11 cellular contexts compared by ENCODE assay signal in the genomic region with DNA sequence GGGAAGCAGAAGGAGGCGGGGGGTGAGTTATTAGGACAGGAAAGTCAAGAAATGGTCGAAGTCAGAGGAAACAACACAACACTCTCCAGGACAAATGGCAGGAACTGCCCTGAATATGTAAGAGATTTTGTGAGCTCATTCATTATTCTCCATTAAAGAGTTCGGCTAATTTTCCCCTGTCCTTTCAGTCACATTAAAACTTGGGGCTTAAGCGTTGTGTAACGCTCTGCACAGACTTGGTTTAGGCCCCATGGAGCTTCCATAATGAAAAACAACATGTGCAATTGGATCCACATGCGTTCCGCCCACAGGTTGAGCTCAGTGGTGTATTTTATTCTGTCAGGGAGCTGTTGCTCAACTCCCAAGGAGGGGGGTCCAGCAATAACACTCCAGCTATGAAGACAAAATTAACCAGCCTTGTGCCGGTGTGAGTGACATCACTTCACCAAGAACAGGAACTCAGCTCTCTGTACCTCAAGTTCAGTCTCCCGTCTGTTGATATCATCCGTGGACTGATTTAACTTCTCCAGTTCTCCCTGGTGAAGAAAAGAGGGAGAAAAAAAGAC. TPM values are rescaled to one million over a fixed set of nuclear protein-coding genes. Genes with fewer than 3 reads are reported as not detected.
DNase-seq lines count a peak whose midpoint lies in the region; ATAC-seq and TF ChIP-seq lines count a peak whose summit lies in the region.
"Had no signal": no experiment of that assay in that cellular context is flagged by ENCODE, and none has a peak within 500 bp of the region (broad histone marks: within the 10 kb centered on the region; RNA-seq: fewer than 3 reads in every experiment).

No MANE protein-coding gene starts in this region.

- H3K27ac Mint-ChIP-seq in activated naive CD8-positive, alpha-beta T cell treated with anti-CD3 and anti-CD28 coated beads, Interleukin-2, amount 50 U/mL, for 24 hours = no peak overlapping the region
- no peak overlapping the region for H3K27ac Mint-ChIP-seq in activated naive CD8-positive, alpha-beta T cell treated with anti-CD3 and anti-CD28 coated beads for 36 hours

- TF ChIP-seq CTCF in astrocyte of the spinal cord (IDR thresholded peaks at IDR 0.05; ENCODE audit: low read depth, low read length) (no peak), foreskin keratinocyte (conservative IDR thresholded peaks at IDR 0.05) (no peak)

- H3K36me3 Mint-ChIP-seq in activated naive CD8-positive, alpha-beta T cell treated with anti-CD3 and anti-CD28 coated beads, Interleukin-2, amount 50 U/mL, for 24 hours (ENCODE audit: low read depth) = peaks cover 3% of the 10 kb centered on the region
- no peaks in the 10 kb centered on the region for H3K36me3 Mint-ChIP-seq in activated naive CD8-positive, alpha-beta T cell treated with anti-CD3 and anti-CD28 coated beads for 36 hours

- no peak overlapping the region for H3K23ac ChIP-seq in mesenchymal stem cell (ENCODE audit: low read length in 2 of 2)

- no peak overlapping the region for H2BK12ac ChIP-seq in mesenchymal stem cell (ENCODE audit: low read length in 2 of 2)

- no peak for DNase-seq in activated naive CD8-positive, alpha-beta T cell treated with anti-CD3 and anti-CD28 coated beads, Interleukin-2, amount 50 U/mL, for 24 hours
- no peak for DNase-seq in activated naive CD8-positive, alpha-beta T cell treated with anti-CD3 and anti-CD28 coated beads for 36 hours
- DNase-seq in astrocyte of the spinal cord (ENCODE audit: low read depth, low spot score) (peak; percentile 75), mesenchymal stem cell (no peak), foreskin keratinocyte (no peak)
- DNase-seq in activated CD8-positive, alpha-beta memory T cell treated with anti-CD3 and anti-CD28 coated beads for 24 hours = no peak
- DNase-seq: activated effector memory CD4-positive, alpha-beta T cell treated with anti-CD3 and anti-CD28 coated beads, Interleukin-2, amount 50 U/mL, for 16 hours; COR-L47; spleen had no signal

- no peak for ATAC-seq in activated naive CD8-positive, alpha-beta T cell treated with anti-CD3 and anti-CD28 coated beads, Interleukin-2, amount 50 U/mL, for 24 hours
- ATAC-seq in GM18870 (IDR thresholded peaks at IDR 0.05; ENCODE audit: unreplicated experiment) (no peak), foreskin keratinocyte (no peak), GM18909 (IDR thresholded peaks at IDR 0.05; ENCODE audit: poor library complexity, unreplicated experiment) (no peak)

- H3K9me3 Mint-ChIP-seq in activated naive CD8-positive, alpha-beta T cell treated with anti-CD3 and anti-CD28 coated beads, Interleukin-2, amount 50 U/mL, for 24 hours = no peaks in the 10 kb centered on the region
- no peaks in the 10 kb centered on the region for H3K9me3 Mint-ChIP-seq in activated naive CD8-positive, alpha-beta T cell treated with anti-CD3 and anti-CD28 coated beads for 36 hours

- no peak overlapping the region for H3K14ac ChIP-seq in mesenchymal stem cell (ENCODE audit: low read length in 2 of 2)

- H2BK120ac ChIP-seq in mesenchymal stem cell (ENCODE audit: low read depth, low read length) = no peak overlapping the region

- H3K4me1 Mint-ChIP-seq in activated naive CD8-positive, alpha-beta T cell treated with anti-CD3 and anti-CD28 coated beads, Interleukin-2, amount 50 U/mL, for 24 hours = peaks cover 52% of the 10 kb centered on the region
- H3K4me1 Mint-ChIP-seq in activated naive CD8-positive, alpha-beta T cell treated with anti-CD3 and anti-CD28 coated beads for 36 hours = peaks cover 32% of the 10 kb centered on the region

- no peak overlapping the region for H2AK5ac ChIP-seq in mesenchymal stem cell (ENCODE audit: low read length, severe bottlenecking)

- H3K27me3 Mint-ChIP-seq in activated naive CD8-positive, alpha-beta T cell treated with anti-CD3 and anti-CD28 coated beads, Interleukin-2, amount 50 U/mL, for 24 hours = peaks cover 3% of the 10 kb centered on the region
- H3K27me3 Mint-ChIP-seq in activated naive CD8-positive, alpha-beta T cell treated with anti-CD3 and anti-CD28 coated beads for 36 hours = peaks cover 9% of the 10 kb centered on the region

- no peak overlapping the region for H3K4me2 ChIP-seq in mesenchymal stem cell (ENCODE audit: low read length, poor library complexity, severe bottlenecking)

- H2AFZ ChIP-seq in mesenchymal stem cell (ENCODE audit: low read depth, low read length) = no peak overlapping the region

- no peak overlapping the region for H4K8ac ChIP-seq in mesenchymal stem cell (ENCODE audit: low read length)

- H2BK5ac ChIP-seq in mesenchymal stem cell (ENCODE audit: low read depth, low read length, poor library complexity, severe bottlenecking) = no peak overlapping the region

- H3K36me3 ChIP-seq in mesenchymal stem cell (ENCODE audit: control insufficient read depth in 1 of 2, insufficient read depth in 2 of 2, low read depth in 1 of 2, low read length in 2 of 2) = peaks cover 0 to 36% of the 10 kb centered on the region in 2 experiments

- no peak overlapping the region for H3K4ac ChIP-seq in mesenchymal stem cell (ENCODE audit: low read depth in 1 of 2, low read length in 2 of 2)

- H3K9ac ChIP-seq in mesenchymal stem cell (ENCODE audit: low read length) = peak overlapping the region; percentile 97

- H3K4me1 ChIP-seq in mesenchymal stem cell (ENCODE audit: control insufficient read depth, insufficient read depth, low read depth, low read length) (peaks cover 15% of the 10 kb centered on the region), foreskin keratinocyte (peaks cover 6% of the 10 kb centered on the region)

- H3K4me3 ChIP-seq in astrocyte of the spinal cord (ENCODE audit: low read depth, low read length) = no peak overlapping the region
- peak overlapping the region in 1 of 2 experiments; percentile 96 for H3K4me3 ChIP-seq in mesenchymal stem cell (ENCODE audit: insufficient read depth in 1 of 2, low read depth in 1 of 2, low read length in 2 of 2)

- H2BK15ac ChIP-seq in mesenchymal stem cell (ENCODE audit: low read depth, poor library complexity, severe bottlenecking) = no peak overlapping the region

- in situ Hi-C loops in astrocyte of the spinal cord (cut with HindIII; ENCODE audit: low sequenced_read_pairs) = no loop called here

- 91% methylated on average over 9 of the region's 10 CpGs for WGBS in mesenchymal stem cell

- no peak overlapping the region for H3K18ac ChIP-seq in mesenchymal stem cell (ENCODE audit: low read depth in 1 of 2, low read length in 2 of 2)

- H3K27ac ChIP-seq in mesenchymal stem cell (ENCODE audit: low read length, poor library complexity, severe bottlenecking) = no peak overlapping the region
- no peak overlapping the region for H3K27ac ChIP-seq in foreskin keratinocyte

- H3K27me3 ChIP-seq in mesenchymal stem cell (ENCODE audit: control insufficient read depth in 1 of 2, insufficient read depth in 1 of 2, low read length in 2 of 2) = no peaks in the 10 kb centered on the region
- H3K27me3 ChIP-seq in foreskin keratinocyte = no peaks in the 10 kb centered on the region

- H3K79me1 ChIP-seq in mesenchymal stem cell (replicated peaks; ENCODE audit: low read length, poor library complexity, severe bottlenecking) = peaks cover 7% of the 10 kb centered on the region

- H3K9me3 ChIP-seq in mesenchymal stem cell (ENCODE audit: control insufficient read depth, low read length) = no peaks in the 10 kb centered on the region
- H3K9me3 ChIP-seq: spleen had no signal

- peak overlapping the region; percentile 83 for H3K4me3 Mint-ChIP-seq in activated naive CD8-positive, alpha-beta T cell treated with anti-CD3 and anti-CD28 coated beads, Interleukin-2, amount 50 U/mL, for 24 hours
- no peak overlapping the region for H3K4me3 Mint-ChIP-seq in activated naive CD8-positive, alpha-beta T cell treated with anti-CD3 and anti-CD28 coated beads for 36 hours

- H4K91ac ChIP-seq in mesenchymal stem cell (ENCODE audit: low read length) = no peak overlapping the region

RNA-seq across cellular contexts. Expression of a gene that starts 2.3 kb away (rescaled TPM):
- total RNA-seq in activated naive CD8-positive, alpha-beta T cell treated with anti-CD3 and anti-CD28 coated beads for 36 hours = 1 to 10 TPM; 2.4 TPM
- polyA plus RNA-seq in mesenchymal stem cell (2013, experiment 1 of 2) = 8.4 TPM
- polyA plus RNA-seq in mesenchymal stem cell (2013, experiment 2 of 2) = 8.4 TPM
- total RNA-seq in foreskin keratinocyte = 10.0 and 11.2 TPM in 2 replicates
- polyA plus RNA-seq in foreskin keratinocyte = 6.1 and 6.6 TPM in 2 replicates
